In genomic region chr12:94803939-94804338, GRCh38 we compare ENCODE assay signal across 22 cellular contexts.
"Had no signal": no experiment of that assay in that cellular context is flagged by ENCODE, and none has a peak within 500 bp of the region (broad histone marks: within the 10 kb centered on the region; RNA-seq: fewer than 3 reads in every experiment).

No MANE protein-coding gene starts in this region.

- H3K36me3 ChIP-seq: MG63 had no signal

- ATAC-seq: HepG2 had no signal

- H3K4me3 ChIP-seq: MG63, SK-N-MC had no signal

- H3K27ac ChIP-seq: RWPE1, SK-N-MC had no signal

- FAIRE-seq: HepG2, RCC 7860 had no signal

- DNase-seq: IMR-90, Karpas-422, KG1, MG63, NCI-H1092, NCI-H1105 treated with DMSO at 0.1 percent for 48 hours, NCI-H1417 treated with DMSO at 0.1 percent for 48 hours, NCI-H146, NCI-H1694 treated with DMSO at 0.1 percent for 48 hours, NCI-H1930, NCI-H2081, NCI-H2107, NCI-H2227 treated with DMSO at 0.1 percent for 48 hours, NCI-H446, NCI-H510A, NCI-H524 treated with DMSO at 0.1 percent for 48 hours, NCI-H774, SHP77 had no signal

- H3K9me3 ChIP-seq: MG63 had no signal

- H3K27me3 ChIP-seq: MG63 had no signal
